Comparison of ENCODE assay signal across 18 cellular contexts in genomic region chr17:48960834-48961515, GRCh38. TPM values are rescaled to one million over a fixed set of nuclear protein-coding genes. Genes with fewer than 3 reads are reported as not detected.
DNase-seq lines count a peak whose midpoint lies in the region; ATAC-seq, FAIRE-seq and TF ChIP-seq lines count a peak whose summit lies in the region.
"Had no signal": no experiment of that assay in that cellular context is flagged by ENCODE, and none has a peak within 500 bp of the region (broad histone marks: within the 10 kb centered on the region; RNA-seq: fewer than 3 reads in every experiment).

No MANE protein-coding gene starts in this region.

- peaks cover 56% of the 10 kb centered on the region for H3K4me1 ChIP-seq in A549
- peaks cover 4% of the 10 kb centered on the region for H3K4me1 ChIP-seq in mesendoderm (ENCODE audit: control insufficient read depth, low read depth, low read length)

- H3K27ac ChIP-seq in A549 (peak overlapping the region; percentile 94 to 97), mesendoderm (ENCODE audit: low read depth, low read length) (no peak overlapping the region)

- H2BK15ac ChIP-seq in mesendoderm (replicated peaks; ENCODE audit: low read depth): no peak overlapping the region

- H4K8ac ChIP-seq in mesendoderm (ENCODE audit: low read depth, low read length): no peak overlapping the region

- H3K36me3 Mint-ChIP-seq in HFFc6 (ENCODE audit: low read depth) (no peaks in the 10 kb centered on the region), WTC11 (no peaks in the 10 kb centered on the region)
- H3K36me3 Mint-ChIP-seq: activated naive CD4-positive, alpha-beta T cell treated with anti-CD3 and anti-CD28 coated beads, Interleukin-2, amount 50 U/mL, for 72 hours had no signal

- H4K5ac ChIP-seq in mesendoderm (ENCODE audit: low read length): no peak overlapping the region

- WGBS in A549 (ENCODE audit: missing lambda C conversion rate): 0% methylated on average over 11 of the region's 11 CpGs
- WGBS in mesendoderm (ENCODE audit: extremely low coverage, insufficient coverage, low lambda C conversion rate): no CpG with 5 or more reads among the region's 11 CpGs

- TF ChIP-seq EP300 in A549 (IDR thresholded peaks at IDR 0.05): no peak

- H2BK120ac ChIP-seq in mesendoderm (ENCODE audit: low read depth, low read length): peak overlapping the region; percentile 47

- peak overlapping the region; percentile 58 for H3K4ac ChIP-seq in mesendoderm (ENCODE audit: low read depth, low read length)

- peak overlapping the region; percentile 65 for H3K18ac ChIP-seq in mesendoderm (ENCODE audit: low read length)

- FAIRE-seq in A549 (lab: Jason Lieb, UNC): no peak
- FAIRE-seq: D721Med had no signal

- H3K79me1 ChIP-seq in mesendoderm (ENCODE audit: low read length): no peaks in the 10 kb centered on the region

- H3K9ac ChIP-seq in mesendoderm (ENCODE audit: low read length): peak overlapping the region; percentile 32

- intact Hi-C loops in sciatic nerve (cut with DNase I): no loop called here

- no peak overlapping the region for H2AK5ac ChIP-seq in mesendoderm (ENCODE audit: low read length)

- POLR2A ChIA-PET in A549 (lab: Yijun Ruan, JAX): interaction anchor here (0.8 to 5.3 kb wide), 16 partner anchors 8 to 232 kb away, joined by 3 to 156 read pairs (median 4); partner anchors contain the start of genes ATP5MC1, IGF2BP1, SNF8 and UBE2Z
- POLR2A ChIA-PET in WTC11 (lab: Charles Lee): interaction anchor here (0.6 to 2.9 kb wide), 9 partner anchors 11 to 147 kb away, joined by 3 to 17 read pairs (median 4); partner anchors contain the start of genes ATP5MC1 and IGF2BP1

- H3K4me3 Mint-ChIP-seq in HFFc6: peak overlapping the region; percentile 82
- H3K4me3 Mint-ChIP-seq in WTC11: peak overlapping the region; percentile 53

- H3K27ac Mint-ChIP-seq in HFFc6: peak overlapping the region; percentile 89
- H3K27ac Mint-ChIP-seq in WTC11: no peak overlapping the region
- H3K27ac Mint-ChIP-seq: activated naive CD4-positive, alpha-beta T cell treated with anti-CD3 and anti-CD28 coated beads, Interleukin-2, amount 50 U/mL, for 72 hours had no signal

- peak overlapping the region; percentile 71 for H3K56ac ChIP-seq in mesendoderm (ENCODE audit: low read length)

- H2BK5ac ChIP-seq in mesendoderm (ENCODE audit: low read length): no peak overlapping the region

- TF ChIP-seq CTCF in A549 (IDR thresholded peaks at IDR 0.05) (peak; percentile 9; the same call in 1 of the 3 replicates), HFFc6 (IDR thresholded peaks at IDR 0.05) (no peak), WTC11 (IDR thresholded peaks at IDR 0.05) (no peak)

- no peaks in the 10 kb centered on the region for H3K36me3 ChIP-seq in mesendoderm (ENCODE audit: control insufficient read depth, insufficient read depth, low read length)

- H3K9me3 ChIP-seq in A549: no peaks in the 10 kb centered on the region

- H3K9me3 Mint-ChIP-seq in HFFc6 (no peaks in the 10 kb centered on the region), WTC11 (no peaks in the 10 kb centered on the region)
- H3K9me3 Mint-ChIP-seq: activated naive CD4-positive, alpha-beta T cell treated with anti-CD3 and anti-CD28 coated beads, Interleukin-2, amount 50 U/mL, for 72 hours had no signal

- H3K4me3 ChIP-seq in A549 (peak overlapping the region; percentile 30), mesendoderm (ENCODE audit: low read length) (no peak overlapping the region)

- H3K27me3 Mint-ChIP-seq in HFFc6 (ENCODE audit: insufficient read depth): no peaks in the 10 kb centered on the region; the same call in 1 of the 2 replicates
- no peaks in the 10 kb centered on the region for H3K27me3 Mint-ChIP-seq in WTC11 (ENCODE audit: low read depth)

- TF ChIP-seq POLR2A in A549 (IDR thresholded peaks at IDR 0.05; ENCODE audit: low read length): no peak

- H3K23ac ChIP-seq in mesendoderm (ENCODE audit: low read length): no peak overlapping the region

- no peaks in the 10 kb centered on the region for H3K27me3 ChIP-seq in mesendoderm (ENCODE audit: insufficient read depth, low read length, poor library complexity)

- peak; percentile 82 to 83 for ATAC-seq in A549
- peak; percentile 63 for ATAC-seq in WTC11
- ATAC-seq in HG02840 (IDR thresholded peaks at IDR 0.05; ENCODE audit: low FRiP score, unreplicated experiment): no peak
- ATAC-seq in HG03025 (IDR thresholded peaks at IDR 0.05; ENCODE audit: low FRiP score, unreplicated experiment): no peak
- no peak for ATAC-seq in sciatic nerve
- no peak for ATAC-seq in HG03354 (IDR thresholded peaks at IDR 0.05; ENCODE audit: poor library complexity, severe bottlenecking, unreplicated experiment)
- ATAC-seq: activated naive CD4-positive, alpha-beta T cell treated with anti-CD3 and anti-CD28 coated beads, Interleukin-2, amount 50 U/mL, for 72 hours had no signal

- peak overlapping the region; percentile 93 for H3K4me2 ChIP-seq in A549
- no peak overlapping the region for H3K4me2 ChIP-seq in mesendoderm (ENCODE audit: low read length)

- TF ChIP-seq RAD21 in A549 (conservative IDR thresholded peaks at IDR 0.05 in 1 of 2, IDR thresholded peaks at IDR 0.05 in 1 of 2): peak; percentile 30 to 61

- H3K4me1 Mint-ChIP-seq in HFFc6 (ENCODE audit: low read depth) (peaks cover 32% of the 10 kb centered on the region), WTC11 (peaks cover 29% of the 10 kb centered on the region)

- no peaks in the 10 kb centered on the region for H3K79me2 ChIP-seq in mesendoderm (ENCODE audit: control insufficient read depth, insufficient read depth, low read length)

- DNase-seq in A549 (ENCODE audit: low read depth in 1 of 2, low spot score in 1 of 2): peak in 1 of 2 experiments; percentile 69
- DNase-seq in HFFc6: no peak
- DNase-seq in WTC11 (ENCODE audit: low spot score): peak; percentile 38
- peak; percentile 46 for DNase-seq in mesendoderm
- DNase-seq in sciatic nerve (ENCODE audit: low spot score): no peak
- DNase-seq: activated CD8-positive, alpha-beta memory T cell treated with anti-CD3 and anti-CD28 coated beads, Interleukin-2, amount 50 U/mL, for 48 hours; MV-4-11; NCI-H2107; stimulated activated CD4-positive, alpha-beta T cell treated with anti-CD3 and anti-CD28 coated beads, Interleukin-12 subunit alpha, Interleukin-12 subunit beta, amount 100 ng/mL, for 4 hours; SW 1271 had no signal

- CTCF ChIA-PET in A549 (lab: Yijun Ruan, JAX) (interaction anchor here (0.5 to 5.6 kb wide), 23 partner anchors 9 to 265 kb away, joined by 3 to 68 read pairs (median 4); partner anchors contain the start of genes IGF2BP1 and SNF8), WTC11 (lab: Charles Lee) (interaction anchor here (0.8 to 4.3 kb wide), 12 partner anchors 8 to 256 kb away, joined by 3 to 47 read pairs (median 6); no protein-coding TSS in a partner anchor)

TF ChIP-seq in A549, 52 proteins besides CTCF, POLR2A, EP300 and RAD21 (continues in another document):
- TF ChIP-seq ZSCAN20 (CRISPR knock-in tag; IDR thresholded peaks at IDR 0.05): no peak
- no peak for TF ChIP-seq CBX2 (IDR thresholded peaks at IDR 0.05; ENCODE audit: borderline replicate concordance, low read depth)
- TF ChIP-seq EHMT2 (IDR thresholded peaks at IDR 0.05; ENCODE audit: low read depth): no peak

RNA-seq across cellular contexts. Expression of gene GIP, which starts 7.4 kb away (rescaled TPM):
- polyA plus RNA-seq in A549 (2011; rRNA removed): 6.1 and 6.3 TPM in 2 replicates
- 2.6 TPM in 2 replicates for polyA plus RNA-seq in A549 (2012; cell fraction: cytosol; rRNA removed)
- 0.31 and 0.61 TPM in 2 replicates for polyA plus RNA-seq in A549 (2012; cell fraction: nucleus; rRNA removed)
- 3.5 to 5.2 TPM (median 5.2 TPM) in 3 replicates for polyA plus RNA-seq in A549 (2017; fragmentation: RNase III; extraction: RNeasy Plus Mini Kit Qiagen cat#74134 plus additional on column Dnase treatment)
- 3.6 and 6.1 TPM in 2 replicates for polyA minus RNA-seq in A549 (2011; rRNA and poly(A)+ RNA removed)
- total RNA-seq in HFFc6 (2021; fragmentation: NEBNext Ultra II Directional; extraction: Animal tissue kit (Norgen Biotek cat#: 25700)): under 1 TPM in 4 of 6 experiments, not detected in 2; 0.31 to 0.60 (median 0.35) TPM
- total RNA-seq in WTC11 (2021): 0.39 TPM in 1 of 3 replicates, not detected in the others
- polyA plus RNA-seq in mesendoderm (2013, experiment 1 of 2): 0.20 TPM
- polyA plus RNA-seq in mesendoderm (2013, experiment 2 of 2): 0.35 TPM
- not detected for total RNA-seq in sciatic nerve
- total RNA-seq: activated naive CD4-positive, alpha-beta T cell treated with anti-CD3 and anti-CD28 coated beads, Interleukin-2, amount 50 U/mL, for 72 hours; left cardiac atrium; subcutaneous adipose tissue had no signal
- polyA plus RNA-seq: neural cell had no signal

RNA-seq across cellular contexts. Expression of gene SNF8, which starts 16.3 kb away (rescaled TPM):
- polyA plus RNA-seq in A549 (2011; rRNA removed) (187 and 209 TPM in 2 replicates), A549 (2017; fragmentation: RNase III; extraction: RNeasy Plus Mini Kit Qiagen cat#74134 plus additional on column Dnase treatment) (298 to 323 TPM (median 320 TPM) in 3 replicates)
- polyA plus RNA-seq in A549 (2012; cell fraction: cytosol; rRNA removed): 368 and 375 TPM in 2 replicates
- polyA plus RNA-seq in A549 (2012; cell fraction: nucleus; rRNA removed): 159 and 183 TPM in 2 replicates
- polyA minus RNA-seq in A549 (2011; rRNA and poly(A)+ RNA removed): 162 TPM in 2 replicates
- 100 to 1,000 TPM; 131 to 176 (median 157) TPM for total RNA-seq in HFFc6 (2021; fragmentation: NEBNext Ultra II Directional; extraction: Animal tissue kit (Norgen Biotek cat#: 25700))
- total RNA-seq in WTC11 (2021) (116 to 136 TPM (median 127 TPM) in 3 replicates), sciatic nerve (57.1 TPM)
- polyA plus RNA-seq in mesendoderm (2013, experiment 1 of 2): 115 TPM
- polyA plus RNA-seq in mesendoderm (2013, experiment 2 of 2): 113 TPM

RNA-seq across cellular contexts. Expression of gene IGF2BP1, which starts 36.2 kb away (rescaled TPM):
- 26.2 and 30.1 TPM in 2 replicates for polyA plus RNA-seq in A549 (2011; rRNA removed)
- polyA plus RNA-seq in A549 (2012; cell fraction: cytosol; rRNA removed): 31.0 and 37.6 TPM in 2 replicates
- 47.7 and 67.8 TPM in 2 replicates for polyA plus RNA-seq in A549 (2012; cell fraction: nucleus; rRNA removed)
- 38.0 to 42.3 TPM (median 40.3 TPM) in 3 replicates for polyA plus RNA-seq in A549 (2017; fragmentation: RNase III; extraction: RNeasy Plus Mini Kit Qiagen cat#74134 plus additional on column Dnase treatment)
- 56.3 and 83.5 TPM in 2 replicates for polyA minus RNA-seq in A549 (2011; rRNA and poly(A)+ RNA removed)
- 10 to 100 TPM; 26.5 to 65.4 (median 60.0) TPM for total RNA-seq in HFFc6 (2021; fragmentation: NEBNext Ultra II Directional; extraction: Animal tissue kit (Norgen Biotek cat#: 25700))
- total RNA-seq in WTC11 (2021): 392 to 434 TPM (median 423 TPM) in 3 replicates
- 132 TPM for polyA plus RNA-seq in mesendoderm (2013, experiment 1 of 2)
- 142 TPM for polyA plus RNA-seq in mesendoderm (2013, experiment 2 of 2)
- not detected for total RNA-seq in sciatic nerve

RNA-seq across cellular contexts. Expression of gene UBE2Z, which starts 52.8 kb away (rescaled TPM):
- polyA plus RNA-seq in A549 (2011; rRNA removed) (174 and 196 TPM in 2 replicates), A549 (2017; fragmentation: RNase III; extraction: RNeasy Plus Mini Kit Qiagen cat#74134 plus additional on column Dnase treatment) (104 to 114 TPM (median 109 TPM) in 3 replicates)
- 108 and 127 TPM in 2 replicates for polyA plus RNA-seq in A549 (2012; cell fraction: cytosol; rRNA removed)
- polyA plus RNA-seq in A549 (2012; cell fraction: nucleus; rRNA removed): 71.6 and 111 TPM in 2 replicates
- 155 and 161 TPM in 2 replicates for polyA minus RNA-seq in A549 (2011; rRNA and poly(A)+ RNA removed)
- 100 to 1,000 TPM; 117 to 135 (median 125) TPM for total RNA-seq in HFFc6 (2021; fragmentation: NEBNext Ultra II Directional; extraction: Animal tissue kit (Norgen Biotek cat#: 25700))
- total RNA-seq in WTC11 (2021) (65.1 to 69.7 TPM (median 68.4 TPM) in 3 replicates), sciatic nerve (66.2 TPM)
- 52.0 TPM for polyA plus RNA-seq in mesendoderm (2013, experiment 1 of 2)
- 52.4 TPM for polyA plus RNA-seq in mesendoderm (2013, experiment 2 of 2)

Comparison
In these comparisons a context has a peak if more than half of its experiments do, and no peak if none do; other contexts are left out.
1. ATAC-seq: peak in A549 (2 of 2) and WTC11 (single experiment); none in HG02840 (single experiment), HG03025 (single experiment), sciatic nerve (single experiment) and HG03354 (single experiment).
2. DNase-seq: peak in WTC11 (single experiment) and mesendoderm (single experiment); none in HFFc6 (single experiment) and sciatic nerve (single experiment).
3. RNA of gene IGF2BP1, which starts 36.2 kb away (total RNA-seq): 392 to 434 TPM in WTC11 and 26.5 to 65.4 TPM in HFFc6; not detected in sciatic nerve (single experiment); every median in the first group is over 10 times any median in the second.
4. Of the 8 proteins assayed by ChIP-seq in both WTC11 and A549: peak only in WTC11: none; only in A549: CTCF; in both: MAX; in neither: 5; mixed calls (peak in some experiments, not most) for 1.